1 cellular context compared by ENCODE assay signal in the genomic region with DNA sequence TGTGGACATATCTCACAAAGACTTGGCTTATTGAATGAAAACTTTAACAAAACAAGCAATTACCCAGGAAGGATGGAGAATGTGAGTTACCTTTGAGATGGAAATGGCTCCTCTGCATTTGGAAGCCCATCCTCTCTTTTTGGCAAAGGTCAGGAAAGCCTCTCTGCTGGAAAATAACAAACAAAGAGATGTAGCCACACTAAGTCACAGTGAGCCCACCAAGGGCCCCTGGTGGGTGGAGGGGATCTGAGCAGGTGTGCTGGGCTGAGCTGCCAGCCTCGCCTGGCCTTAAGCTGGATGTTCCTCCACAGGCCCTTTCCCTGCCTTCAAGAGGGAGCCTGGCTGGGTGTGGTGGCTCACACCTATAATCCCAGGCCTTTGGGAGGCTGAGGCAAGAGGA.
TF ChIP-seq lines count a peak whose summit lies in the region.

No MANE protein-coding gene starts in this region.

TF ChIP-seq in GM23338, 12 proteins besides CTCF, POLR2A, EP300 and RAD21 (continued from another document):
- TF ChIP-seq, protein P1, sequence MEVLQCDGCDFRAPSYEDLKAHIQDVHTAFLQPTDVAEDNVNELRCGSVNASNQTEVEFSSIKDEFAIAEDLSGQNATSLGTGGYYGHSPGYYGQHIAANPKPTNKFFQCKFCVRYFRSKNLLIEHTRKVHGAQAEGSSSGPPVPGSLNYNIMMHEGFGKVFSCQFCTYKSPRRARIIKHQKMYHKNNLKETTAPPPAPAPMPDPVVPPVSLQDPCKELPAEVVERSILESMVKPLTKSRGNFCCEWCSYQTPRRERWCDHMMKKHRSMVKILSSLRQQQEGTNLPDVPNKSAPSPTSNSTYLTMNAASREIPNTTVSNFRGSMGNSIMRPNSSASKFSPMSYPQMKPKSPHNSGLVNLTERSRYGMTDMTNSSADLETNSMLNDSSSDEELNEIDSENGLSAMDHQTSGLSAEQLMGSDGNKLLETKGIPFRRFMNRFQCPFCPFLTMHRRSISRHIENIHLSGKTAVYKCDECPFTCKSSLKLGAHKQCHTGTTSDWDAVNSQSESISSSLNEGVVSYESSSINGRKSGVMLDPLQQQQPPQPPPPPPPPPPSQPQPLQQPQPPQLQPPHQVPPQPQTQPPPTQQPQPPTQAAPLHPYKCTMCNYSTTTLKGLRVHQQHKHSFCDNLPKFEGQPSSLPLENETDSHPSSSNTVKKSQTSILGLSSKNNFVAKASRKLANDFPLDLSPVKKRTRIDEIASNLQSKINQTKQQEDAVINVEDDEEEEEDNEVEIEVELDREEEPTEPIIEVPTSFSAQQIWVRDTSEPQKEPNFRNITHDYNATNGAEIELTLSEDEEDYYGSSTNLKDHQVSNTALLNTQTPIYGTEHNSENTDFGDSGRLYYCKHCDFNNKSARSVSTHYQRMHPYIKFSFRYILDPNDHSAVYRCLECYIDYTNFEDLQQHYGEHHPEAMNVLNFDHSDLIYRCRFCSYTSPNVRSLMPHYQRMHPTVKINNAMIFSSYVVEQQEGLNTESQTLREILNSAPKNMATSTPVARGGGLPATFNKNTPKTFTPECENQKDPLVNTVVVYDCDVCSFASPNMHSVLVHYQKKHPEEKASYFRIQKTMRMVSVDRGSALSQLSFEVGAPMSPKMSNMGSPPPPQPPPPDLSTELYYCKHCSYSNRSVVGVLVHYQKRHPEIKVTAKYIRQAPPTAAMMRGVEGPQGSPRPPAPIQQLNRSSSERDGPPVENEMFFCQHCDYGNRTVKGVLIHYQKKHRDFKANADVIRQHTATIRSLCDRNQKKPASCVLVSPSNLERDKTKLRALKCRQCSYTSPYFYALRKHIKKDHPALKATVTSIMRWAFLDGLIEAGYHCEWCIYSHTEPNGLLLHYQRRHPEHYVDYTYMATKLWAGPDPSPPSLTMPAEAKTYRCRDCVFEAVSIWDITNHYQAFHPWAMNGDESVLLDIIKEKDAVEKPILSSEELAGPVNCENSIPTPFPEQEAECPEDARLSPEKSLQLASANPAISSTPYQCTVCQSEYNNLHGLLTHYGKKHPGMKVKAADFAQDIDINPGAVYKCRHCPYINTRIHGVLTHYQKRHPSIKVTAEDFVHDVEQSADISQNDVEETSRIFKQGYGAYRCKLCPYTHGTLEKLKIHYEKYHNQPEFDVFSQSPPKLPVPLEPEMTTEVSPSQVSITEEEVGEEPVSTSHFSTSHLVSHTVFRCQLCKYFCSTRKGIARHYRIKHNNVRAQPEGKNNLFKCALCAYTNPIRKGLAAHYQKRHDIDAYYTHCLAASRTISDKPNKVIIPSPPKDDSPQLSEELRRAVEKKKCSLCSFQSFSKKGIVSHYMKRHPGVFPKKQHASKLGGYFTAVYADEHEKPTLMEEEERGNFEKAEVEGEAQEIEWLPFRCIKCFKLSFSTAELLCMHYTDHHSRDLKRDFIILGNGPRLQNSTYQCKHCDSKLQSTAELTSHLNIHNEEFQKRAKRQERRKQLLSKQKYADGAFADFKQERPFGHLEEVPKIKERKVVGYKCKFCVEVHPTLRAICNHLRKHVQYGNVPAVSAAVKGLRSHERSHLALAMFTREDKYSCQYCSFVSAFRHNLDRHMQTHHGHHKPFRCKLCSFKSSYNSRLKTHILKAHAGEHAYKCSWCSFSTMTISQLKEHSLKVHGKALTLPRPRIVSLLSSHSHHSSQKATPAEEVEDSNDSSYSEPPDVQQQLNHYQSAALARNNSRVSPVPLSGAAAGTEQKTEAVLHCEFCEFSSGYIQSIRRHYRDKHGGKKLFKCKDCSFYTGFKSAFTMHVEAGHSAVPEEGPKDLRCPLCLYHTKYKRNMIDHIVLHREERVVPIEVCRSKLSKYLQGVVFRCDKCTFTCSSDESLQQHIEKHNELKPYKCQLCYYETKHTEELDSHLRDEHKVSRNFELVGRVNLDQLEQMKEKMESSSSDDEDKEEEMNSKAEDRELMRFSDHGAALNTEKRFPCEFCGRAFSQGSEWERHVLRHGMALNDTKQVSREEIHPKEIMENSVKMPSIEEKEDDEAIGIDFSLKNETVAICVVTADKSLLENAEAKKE (CRISPR knock-in tag; IDR thresholded peaks at IDR 0.05), result no peak
